ENCODE assay signal across 16 cellular contexts in the genomic region with DNA sequence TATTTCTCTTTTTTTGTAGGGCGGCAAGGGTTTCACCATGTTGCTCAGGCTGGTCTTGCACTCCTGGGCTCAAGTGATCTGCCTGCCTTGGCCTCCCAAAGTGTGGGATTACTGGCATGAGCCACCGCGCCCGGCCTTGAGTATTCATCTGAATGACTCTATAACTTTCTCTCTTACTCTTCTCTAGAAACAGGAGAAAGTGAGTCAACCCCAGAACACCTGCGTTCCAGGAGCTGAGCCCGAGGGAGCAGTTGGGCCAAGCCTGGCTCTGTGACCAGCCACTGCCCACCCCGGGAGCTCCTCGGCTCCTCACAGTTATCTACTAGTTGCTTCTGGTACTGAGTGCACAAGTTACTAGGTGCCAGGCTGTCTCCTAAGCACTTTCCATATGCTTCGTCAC. TPM values are rescaled to one million over a fixed set of nuclear protein-coding genes. Genes with fewer than 3 reads are reported as not detected.
DNase-seq lines count a peak whose midpoint lies in the region; ATAC-seq and TF ChIP-seq lines count a peak whose summit lies in the region.
"Had no signal": no experiment of that assay in that cellular context is flagged by ENCODE, and none has a peak within 500 bp of the region (broad histone marks: within the 10 kb centered on the region; RNA-seq: fewer than 3 reads in every experiment).

No MANE protein-coding gene starts in this region.

- no peaks in the 10 kb centered on the region for H3K9me3 Mint-ChIP-seq in activated T-cell treated with anti-CD3 and anti-CD28 coated beads, Interleukin-2, amount 50 U/mL, for 72 hours
- H3K9me3 Mint-ChIP-seq in activated T-cell treated with anti-CD3 and anti-CD28 coated beads, Interleukin-2, amount 50 U/mL, for 4 hours = no peaks in the 10 kb centered on the region
- no peaks in the 10 kb centered on the region for H3K9me3 Mint-ChIP-seq in nephron

- peak overlapping the region; percentile 77 for H3K27ac Mint-ChIP-seq in activated T-cell treated with anti-CD3 and anti-CD28 coated beads, Interleukin-2, amount 50 U/mL, for 72 hours
- peak overlapping the region; percentile 97 to 100 (median 99) for H3K27ac Mint-ChIP-seq in nephron

- no peak for TF ChIP-seq POLR2A in vagina (IDR thresholded peaks at IDR 0.05)
- no peak for TF ChIP-seq POLR2A in upper lobe of left lung (IDR thresholded peaks at IDR 0.05)

- no peaks in the 10 kb centered on the region for H3K36me3 ChIP-seq in vagina
- peaks cover 0 to 4% (median 2%) of the 10 kb centered on the region in 4 donors for H3K36me3 ChIP-seq in upper lobe of left lung

- peaks cover 0 to 2% of the 10 kb centered on the region in 2 donors for H3K36me3 Mint-ChIP-seq in activated T-cell treated with anti-CD3 and anti-CD28 coated beads, Interleukin-2, amount 50 U/mL, for 72 hours (ENCODE audit: insufficient read depth in 2 of 2)
- peaks cover 27% of the 10 kb centered on the region for H3K36me3 Mint-ChIP-seq in activated T-cell treated with anti-CD3 and anti-CD28 coated beads, Interleukin-2, amount 50 U/mL, for 4 hours (ENCODE audit: insufficient read depth)
- H3K36me3 Mint-ChIP-seq in nephron (ENCODE audit: low read depth) = peaks cover 35% of the 10 kb centered on the region

- TF ChIP-seq EP300 in upper lobe of left lung (IDR thresholded peaks at IDR 0.05) = no peak

- ATAC-seq in activated T-cell treated with anti-CD3 and anti-CD28 coated beads, Interleukin-2, amount 50 U/mL, for 72 hours (replicated peaks in 1 of 2) = peak in 1 of 2 donors; percentile 48
- no peak for ATAC-seq in activated T-cell treated with anti-CD3 and anti-CD28 coated beads, Interleukin-2, amount 50 U/mL, for 4 hours
- ATAC-seq in upper lobe of left lung (ENCODE audit: low FRiP score in 2 of 2) = no peak
- ATAC-seq: A549 had no signal

- no peaks in the 10 kb centered on the region for H3K27me3 Mint-ChIP-seq in activated T-cell treated with anti-CD3 and anti-CD28 coated beads, Interleukin-2, amount 50 U/mL, for 72 hours (ENCODE audit: low read depth)
- no peaks in the 10 kb centered on the region for H3K27me3 Mint-ChIP-seq in activated T-cell treated with anti-CD3 and anti-CD28 coated beads, Interleukin-2, amount 50 U/mL, for 4 hours (ENCODE audit: low read depth)
- H3K27me3 Mint-ChIP-seq in nephron (ENCODE audit: low read depth) = peaks cover 3% of the 10 kb centered on the region

- 86 to 98% methylated on average over 8 to 9 of the region's 9 CpGs for WGBS in upper lobe of left lung, 2 donors

- H3K9me3 ChIP-seq in vagina (no peaks in the 10 kb centered on the region), upper lobe of left lung (no peaks in the 10 kb centered on the region)

- H3K27me3 ChIP-seq in vagina (no peaks in the 10 kb centered on the region), upper lobe of left lung (no peaks in the 10 kb centered on the region)

- H3K4me3 Mint-ChIP-seq in activated T-cell treated with anti-CD3 and anti-CD28 coated beads, Interleukin-2, amount 50 U/mL, for 72 hours = no peak overlapping the region
- no peak overlapping the region for H3K4me3 Mint-ChIP-seq in activated T-cell treated with anti-CD3 and anti-CD28 coated beads, Interleukin-2, amount 50 U/mL, for 4 hours
- no peak overlapping the region for H3K4me3 Mint-ChIP-seq in nephron

- peaks cover 22% of the 10 kb centered on the region for H3K4me1 Mint-ChIP-seq in activated T-cell treated with anti-CD3 and anti-CD28 coated beads, Interleukin-2, amount 50 U/mL, for 72 hours (ENCODE audit: low read depth)
- H3K4me1 Mint-ChIP-seq in activated T-cell treated with anti-CD3 and anti-CD28 coated beads, Interleukin-2, amount 50 U/mL, for 4 hours (ENCODE audit: low read depth) = no peaks in the 10 kb centered on the region
- peaks cover 84% of the 10 kb centered on the region for H3K4me1 Mint-ChIP-seq in nephron

- intact Hi-C loops in vagina (cut with DNase I) = no loop called here

- TF ChIP-seq CTCF in nephron (IDR thresholded peaks at IDR 0.05; ENCODE audit: unreplicated experiment in 3 of 3) (no peak), vagina (IDR thresholded peaks at IDR 0.05) (no peak), upper lobe of left lung (IDR thresholded peaks at IDR 0.05) (no peak)

- DNase-seq in activated T-cell treated with anti-CD3 and anti-CD28 coated beads, Interleukin-2, amount 50 U/mL, for 72 hours = no peak
- no peak for DNase-seq in activated T-cell treated with anti-CD3 and anti-CD28 coated beads, Interleukin-2, amount 50 U/mL, for 4 hours
- DNase-seq in amniotic epithelial cell (ENCODE audit: low read depth) (peak; percentile 46), vagina (ENCODE audit: extremely low spot score in 2 of 2) (no peak), islet precursor cell (no peak), upper lobe of left lung (no peak)
- DNase-seq: DMS 273 treated with DMSO at 0.1 percent for 48 hours, GDM1, GOT3, KG1, NCI-H1436, NCI-H2029, NCI-H774, RPMI8226 had no signal

- no peak overlapping the region for H3K4me3 ChIP-seq in vagina
- H3K4me3 ChIP-seq in upper lobe of left lung = no peak overlapping the region
- H3K4me3 ChIP-seq: A549 had no signal

- H3K27ac ChIP-seq in vagina (peak overlapping the region; percentile 85), upper lobe of left lung (no peak overlapping the region)

- H3K4me1 ChIP-seq in vagina = peaks cover 46% of the 10 kb centered on the region
- H3K4me1 ChIP-seq in upper lobe of left lung = peaks cover 15 to 38% (median 26%) of the 10 kb centered on the region in 4 donors

RNA-seq across cellular contexts. Expression of a gene that starts 32.0 kb away (rescaled TPM):
- total RNA-seq in activated T-cell treated with anti-CD3 and anti-CD28 coated beads, Interleukin-2, amount 50 U/mL, for 72 hours = 1 to 10 TPM; 5.5 to 8.5 TPM
- 1 to 10 TPM; 1.9 to 7.3 (median 4.3) TPM for total RNA-seq in activated T-cell treated with anti-CD3 and anti-CD28 coated beads, Interleukin-2, amount 50 U/mL, for 4 hours
- 102 TPM for total RNA-seq in vagina
- total RNA-seq in upper lobe of left lung = 100 to 1,000 TPM in 1 of 6 donors, 10 to 100 TPM in 5; 40.7 to 202 (median 72.4) TPM

Comparison
In these comparisons a context has a peak if more than half of its experiments do, and no peak if none do; other contexts are left out.
1. RNA of a gene that starts 32.0 kb away (total RNA-seq): 102 TPM in vagina (single experiment) and 40.7 to 202 TPM in upper lobe of left lung; 5.5 to 8.5 TPM in activated T-cell treated with anti-CD3 and anti-CD28 coated beads, Interleukin-2, amount 50 U/mL, for 72 hours and 1.9 to 7.3 TPM in activated T-cell treated with anti-CD3 and anti-CD28 coated beads, Interleukin-2, amount 50 U/mL, for 4 hours; every median in the first group is over 4 times any median in the second.